In the genomic region with DNA sequence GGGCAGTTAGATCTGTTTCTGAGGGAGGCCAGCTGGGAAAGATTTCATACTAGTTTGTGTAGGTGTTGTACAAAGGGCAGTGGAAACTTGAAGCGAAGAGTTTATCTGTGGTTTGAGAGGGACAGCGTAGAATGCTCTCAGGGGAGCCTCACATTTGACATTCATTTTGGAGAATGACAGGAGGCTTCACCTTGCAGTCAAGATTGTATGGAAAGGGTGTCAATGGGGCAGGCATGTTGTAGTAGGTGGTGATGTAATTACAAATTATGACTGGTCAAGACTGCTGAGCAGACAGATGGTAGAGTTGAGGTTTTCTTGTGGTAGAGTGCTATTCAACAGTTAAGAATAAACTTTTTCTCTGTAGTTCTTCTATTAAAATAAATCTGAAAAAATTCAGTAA, we compare ENCODE assay signal across 16 cellular contexts. TPM values are rescaled to one million over a fixed set of nuclear protein-coding genes. Genes with fewer than 3 reads are reported as not detected.
"Had no signal": no experiment of that assay in that cellular context is flagged by ENCODE, and none has a peak within 500 bp of the region (broad histone marks: within the 10 kb centered on the region; RNA-seq: fewer than 3 reads in every experiment).

No MANE protein-coding gene starts in this region.

- H3K9me3 Mint-ChIP-seq: neural crest cell had no signal

- H3K4me3 Mint-ChIP-seq: neural crest cell had no signal

- DNase-seq: activated CD4-positive, CD25-positive, alpha-beta regulatory T cell treated with anti-CD3 and anti-CD28 coated beads, Interleukin-2, amount 50 U/mL, for 72 hours; body of pancreas; central memory CD4-positive, alpha-beta T cell; cortex of kidney; effector memory CD4-positive, alpha-beta T cell; gastrocnemius medialis; kidney; left ventricle myocardium inferior; mesenchymal stem cell; SHP77; spleen; stimulated activated CD4-positive, alpha-beta T cell treated with anti-CD3 and anti-CD28 coated beads, Interleukin-2, amount 100 ng/mL, for 48 hours had no signal

- H3K4me1 Mint-ChIP-seq: neural crest cell had no signal

- ATAC-seq: body of pancreas, gastrocnemius medialis, sciatic nerve had no signal

RNA-seq across cellular contexts. Expression of gene RPS4Y1, which starts 7.0 kb away (rescaled TPM):
- total RNA-seq: body of pancreas, kidney, neural crest cell, osteocyte, sciatic nerve, vagina had no signal
